8 cellular contexts compared by ENCODE assay signal in the genomic region with DNA sequence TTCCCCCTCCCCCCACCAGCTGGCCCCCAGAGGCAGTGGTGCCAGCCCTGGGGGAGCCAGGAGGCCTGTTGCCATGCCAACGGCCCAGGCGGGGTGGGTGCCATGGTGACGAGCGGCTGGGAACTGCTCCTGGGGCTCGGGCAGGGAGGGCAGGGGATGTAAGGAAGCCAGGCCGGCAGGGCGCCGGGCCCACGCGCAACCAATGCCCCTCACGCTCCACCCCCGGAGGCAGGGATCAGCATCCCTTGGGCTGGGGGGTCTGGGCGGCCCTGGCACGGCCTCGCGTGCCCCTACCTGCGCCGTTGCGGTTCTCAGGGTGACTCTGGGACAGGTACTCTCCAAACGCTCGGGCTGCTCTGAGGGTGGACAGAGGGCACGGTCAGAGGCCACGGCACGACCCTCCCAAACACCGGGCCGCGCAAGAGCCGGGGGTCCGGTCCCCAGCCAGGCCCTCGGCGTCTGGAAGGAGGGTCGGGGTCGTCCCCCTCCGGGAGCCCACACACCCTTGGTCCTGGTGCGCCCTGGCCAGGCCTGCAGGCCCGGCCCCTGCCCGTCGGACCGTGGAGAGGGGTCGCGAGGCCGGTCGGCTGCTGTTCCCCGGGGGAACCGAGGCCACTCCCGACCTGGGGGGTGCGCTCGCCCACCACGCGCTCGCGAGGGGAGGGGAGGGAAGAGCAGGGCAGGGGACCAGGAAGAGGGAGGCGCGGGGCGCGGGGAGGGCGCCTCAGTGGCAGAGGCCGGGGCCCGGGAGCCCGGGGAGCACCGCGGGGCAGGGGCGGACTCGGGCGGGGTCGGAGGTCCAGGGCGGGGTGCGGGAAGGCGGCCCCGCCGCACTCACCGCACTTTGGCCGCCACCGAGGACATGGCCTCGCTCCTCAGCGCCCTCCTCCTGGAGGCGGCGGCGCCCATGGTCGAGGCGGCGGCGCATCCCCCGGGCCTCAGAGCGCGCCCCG. TPM values are rescaled to one million over a fixed set of nuclear protein-coding genes. Genes with fewer than 3 reads are reported as not detected.
DNase-seq lines count a peak whose midpoint lies in the region; ATAC-seq and TF ChIP-seq lines count a peak whose summit lies in the region.

No MANE protein-coding gene starts in this region.

- TF ChIP-seq CTCF in epithelial cell of esophagus (IDR thresholded peaks at IDR 0.05; ENCODE audit: insufficient read depth, low read depth, low read length, missing control alignments) = no peak
- no peak for TF ChIP-seq CTCF in GM13977 (IDR thresholded peaks at IDR 0.05; ENCODE audit: extremely low read depth, insufficient read depth, missing control alignments)

- H3K36me3 ChIP-seq in SJCRH30 (peaks cover 32% of the 10 kb centered on the region), muscle layer of duodenum (ENCODE audit: control insufficient read depth in 1 of 2, insufficient read depth in 2 of 2, low read length in 2 of 2) (no peaks in the 10 kb centered on the region), aorta (ENCODE audit: control insufficient read depth in 1 of 2, insufficient read depth in 2 of 2, low read length in 1 of 2) (peaks cover 0 to 1% of the 10 kb centered on the region in 2 donors)

- WGBS in aorta, 2 donors = 3% methylated on average over 41 to 87 of the region's 87 CpGs

- DNase-seq in NCI-H1436 (lab: John Stamatoyannopoulos, UW) (peak; percentile 77), NCI-H1436 treated with DMSO at 0.1 percent for 48 hours (lab: John Stamatoyannopoulos, UW) (no peak), SJCRH30 (no peak), epithelial cell of esophagus (ENCODE audit: low read depth) (peak; percentile 17), aorta (peak; percentile 78 to 88), GM13977 (ENCODE audit: low spot score) (no peak)

- H3K27ac ChIP-seq in SJCRH30 = no peak overlapping the region; the same call in 1 of the 2 replicates
- H3K27ac ChIP-seq in muscle layer of duodenum (ENCODE audit: low read length) = no peak overlapping the region
- H3K27ac ChIP-seq in aorta (ENCODE audit: low read depth in 1 of 2, low read length in 2 of 2) = peak overlapping the region; percentile 56 to 73

- ATAC-seq in HG02759 (IDR thresholded peaks at IDR 0.05; ENCODE audit: unreplicated experiment) = peak; percentile 22
- ATAC-seq in aorta (ENCODE audit: low FRiP score) = no peak

- in situ Hi-C loops in GM13977 (cut with MboI; ENCODE audit: low pct_unique_long_range_greater_than_20kb, low sequenced_read_pairs, unreplicated experiment) = no loop called here

- H3K4me3 ChIP-seq in SJCRH30 = peak overlapping the region; percentile 79
- H3K4me3 ChIP-seq in epithelial cell of esophagus (ENCODE audit: low read length) = peak overlapping the region; percentile 61
- peak overlapping the region; percentile 26 to 66 for H3K4me3 ChIP-seq in muscle layer of duodenum (ENCODE audit: low read depth in 1 of 2, low read length in 2 of 2)
- H3K4me3 ChIP-seq in aorta (ENCODE audit: low read length in 2 of 2) = peak overlapping the region; percentile 74 to 80

- H3K27me3 ChIP-seq in SJCRH30 (no peaks in the 10 kb centered on the region), muscle layer of duodenum (ENCODE audit: low read depth, low read length) (no peaks in the 10 kb centered on the region), aorta (ENCODE audit: control insufficient read depth in 1 of 2, insufficient read depth in 2 of 2, low read length in 1 of 2) (no peaks in the 10 kb centered on the region)

- intact Hi-C loops in aorta (cut with DNase I) = no loop called here

- H3K9me3 ChIP-seq in SJCRH30 (replicated peaks) (no peaks in the 10 kb centered on the region), muscle layer of duodenum (ENCODE audit: control insufficient read depth in 1 of 2, low read length in 2 of 2) (no peaks in the 10 kb centered on the region), aorta (ENCODE audit: control insufficient read depth, low read length) (no peaks in the 10 kb centered on the region)

- H3K4me1 ChIP-seq in SJCRH30 (peaks cover 10% of the 10 kb centered on the region; the same call in 1 of the 2 replicates), muscle layer of duodenum (ENCODE audit: control insufficient read depth in 1 of 2, insufficient read depth in 2 of 2, low read length in 2 of 2) (peaks cover 3 to 36% of the 10 kb centered on the region in 2 donors), aorta (ENCODE audit: control insufficient read depth in 1 of 2, insufficient read depth in 2 of 2, low read length in 2 of 2) (peaks cover 0 to 4% of the 10 kb centered on the region in 2 donors)

RNA-seq across cellular contexts. Expression of a gene that starts 0.7 kb away (rescaled TPM):
- total RNA-seq in SJCRH30 (2014; rRNA removed; shearing (Covaris generic)) = 35.4 and 40.3 TPM in 2 replicates
- total RNA-seq in aorta = 10 to 100 TPM; 76.8 to 78.2 TPM
- 100 to 1,000 TPM in 1 of 2 donors, 10 to 100 TPM in 1; 75.5 to 154 TPM for polyA plus RNA-seq in aorta

RNA-seq across cellular contexts. Expression of a gene that starts 17.3 kb away (rescaled TPM):
- not detected in 2 replicates for total RNA-seq in SJCRH30 (2014; rRNA removed; shearing (Covaris generic))
- total RNA-seq in aorta = not detected
- polyA plus RNA-seq in aorta = 1 to 10 TPM in 1 of 2 donors, not detected in 1; 3.1 TPM

RNA-seq across cellular contexts. Expression of a gene that starts 35.3 kb away (rescaled TPM):
- not detected in 2 replicates for total RNA-seq in SJCRH30 (2014; rRNA removed; shearing (Covaris generic))
- 1 to 10 TPM; 4.1 to 8.5 TPM for total RNA-seq in aorta
- polyA plus RNA-seq in aorta = 10 to 100 TPM in 1 of 2 donors, 1 to 10 TPM in 1; 2.9 to 12.6 TPM

RNA-seq across cellular contexts. Expression of a gene that starts 35.5 kb away (rescaled TPM):
- 1.8 and 1.9 TPM in 2 replicates for total RNA-seq in SJCRH30 (2014; rRNA removed; shearing (Covaris generic))
- total RNA-seq in aorta = 10 to 100 TPM; 21.9 to 38.2 TPM
- polyA plus RNA-seq in aorta = 10 to 100 TPM; 15.9 to 96.8 TPM

Comparison
In these comparisons a context has a peak if more than half of its experiments do, and no peak if none do; other contexts are left out.
1. DNase-seq: peak in NCI-H1436 (single experiment), epithelial cell of esophagus (single experiment) and aorta (2 of 2); none in NCI-H1436 treated with DMSO at 0.1 percent for 48 hours (single experiment), SJCRH30 (0 of 2) and GM13977 (single experiment).
2. H3K27ac ChIP-seq: peak in aorta (2 of 2); none in SJCRH30 (single experiment) and muscle layer of duodenum (single experiment).
3. Peak in every context shown above with its lines, with median percentiles within 50 percentile points of each other: H3K4me3 ChIP-seq.